8 cellular contexts compared by ENCODE assay signal in genomic region chr2:177983183-177983788, GRCh38.
DNase-seq lines count a peak whose midpoint lies in the region; ATAC-seq and TF ChIP-seq lines count a peak whose summit lies in the region.

No MANE protein-coding gene starts in this region.

- no peaks in the 10 kb centered on the region for H3K4me1 ChIP-seq in heart right ventricle

- ATAC-seq in GM19023 (IDR thresholded peaks at IDR 0.05; ENCODE audit: unreplicated experiment) (peak; percentile 74), HG03175 (IDR thresholded peaks at IDR 0.05; ENCODE audit: unreplicated experiment) (peak; percentile 92), heart right ventricle (no peak)
- ATAC-seq in effector memory CD8-positive, alpha-beta T cell (replicated peaks) = no peak

- H3K9me3 Mint-ChIP-seq in effector memory CD8-positive, alpha-beta T cell = no peaks in the 10 kb centered on the region

- no peaks in the 10 kb centered on the region for H3K36me3 ChIP-seq in heart right ventricle

- no peaks in the 10 kb centered on the region for H3K4me1 Mint-ChIP-seq in effector memory CD8-positive, alpha-beta T cell (ENCODE audit: low read depth in 2 of 2)

- H3K27ac ChIP-seq in heart right ventricle = no peak overlapping the region

- WGBS in heart right ventricle, 2 donors = 0 to 3% methylated on average over 2 of the region's 2 CpGs

- H3K4me3 Mint-ChIP-seq in effector memory CD8-positive, alpha-beta T cell = no peak overlapping the region

- TF ChIP-seq CTCF in heart right ventricle (IDR thresholded peaks at IDR 0.05) = peak; percentile 16 to 73 (median 64)

- H3K27me3 ChIP-seq in heart right ventricle = no peaks in the 10 kb centered on the region

- in situ Hi-C loops in Caki2 (cut with HindIII; ENCODE audit: low pct_unique_long_range_greater_than_20kb, low sequenced_read_pairs) = no loop called here

- no peak overlapping the region for H3K27ac Mint-ChIP-seq in effector memory CD8-positive, alpha-beta T cell

- no peaks in the 10 kb centered on the region for H3K9me3 ChIP-seq in heart right ventricle

- DNase-seq in Caki2 (ENCODE audit: low read depth) = peak; percentile 29
- DNase-seq in NCI-H2171 (lab: John Stamatoyannopoulos, UW) = peak; percentile 16
- peak; percentile 1 to 10 for DNase-seq in activated CD4-positive, alpha-beta T cell treated with anti-CD3 and anti-CD28 coated beads, Interleukin-2, amount 50 U/mL, for 48 hours
- no peak for DNase-seq in heart right ventricle
- DNase-seq in stimulated activated CD8-positive, alpha-beta memory T cell treated with anti-CD3 and anti-CD28 coated beads, Interleukin-4, amount 100 ng/mL, for 48 hours = peak; percentile 29
- DNase-seq in effector memory CD8-positive, alpha-beta T cell = no peak

- H3K36me3 Mint-ChIP-seq in effector memory CD8-positive, alpha-beta T cell (ENCODE audit: insufficient read depth) = no peaks in the 10 kb centered on the region

- no peak overlapping the region for H3K4me3 ChIP-seq in heart right ventricle

- peaks cover 4 to 15% of the 10 kb centered on the region in 2 donors for H3K27me3 Mint-ChIP-seq in effector memory CD8-positive, alpha-beta T cell

- intact Hi-C loops in heart right ventricle (cut with DNase I) = no loop called here

Comparison
In these comparisons a context has a peak if more than half of its experiments do, and no peak if none do; other contexts are left out.
1. DNase-seq: peak in Caki2 (single experiment), NCI-H2171 (single experiment), activated CD4-positive, alpha-beta T cell treated with anti-CD3 and anti-CD28 coated beads, Interleukin-2, amount 50 U/mL, for 48 hours (2 of 2) and stimulated activated CD8-positive, alpha-beta memory T cell treated with anti-CD3 and anti-CD28 coated beads, Interleukin-4, amount 100 ng/mL, for 48 hours (single experiment); none in heart right ventricle (0 of 2) and effector memory CD8-positive, alpha-beta T cell (0 of 3).
2. ATAC-seq: peak in GM19023 (single experiment) and HG03175 (single experiment); none in heart right ventricle (0 of 8) and effector memory CD8-positive, alpha-beta T cell (single experiment).